Comparison of ENCODE assay signal across 8 cellular contexts in genomic region chr11:849951-850776, GRCh38. TPM values are rescaled to one million over a fixed set of nuclear protein-coding genes. Genes with fewer than 3 reads are reported as not detected.
DNase-seq lines count a peak whose midpoint lies in the region; ATAC-seq and TF ChIP-seq lines count a peak whose summit lies in the region.

No MANE protein-coding gene starts in this region.

- ATAC-seq in GM21717 (IDR thresholded peaks at IDR 0.05; ENCODE audit: unreplicated experiment) = no peak

- DNase-seq in CD14-positive monocyte (ENCODE audit: low spot score) = no peak
- DNase-seq in endodermal cell = peak; percentile 74
- DNase-seq in osteocyte (ENCODE audit: extremely low spot score, unreplicated experiment) = no peak
- DNase-seq in OCI-M2 (lab: John Stamatoyannopoulos, UW; ENCODE audit: unreplicated experiment) = no peak
- no peak for DNase-seq in NCI-H2081 treated with DMSO at 0.1 percent for 48 hours (lab: John Stamatoyannopoulos, UW)
- DNase-seq in G401 (ENCODE audit: low spot score) = no peak

- H3K36me3 Mint-ChIP-seq in CD14-positive monocyte (peaks cover 2 to 6% of the 10 kb centered on the region in 2 donors), endodermal cell (ENCODE audit: low read depth) (no peaks in the 10 kb centered on the region), osteocyte (ENCODE audit: unreplicated experiment) (no peaks in the 10 kb centered on the region)

- H3K27me3 Mint-ChIP-seq in CD14-positive monocyte (ENCODE audit: low read depth in 3 of 3) (peaks cover 12 to 35% (median 26%) of the 10 kb centered on the region in 3 donors), endodermal cell (ENCODE audit: insufficient read depth) (peaks cover 7% of the 10 kb centered on the region), osteocyte (ENCODE audit: unreplicated experiment) (no peaks in the 10 kb centered on the region)

- peaks cover 0 to 3% (median 0%) of the 10 kb centered on the region in 7 donors for H3K9me3 Mint-ChIP-seq in CD14-positive monocyte
- no peaks in the 10 kb centered on the region for H3K9me3 Mint-ChIP-seq in endodermal cell
- H3K9me3 Mint-ChIP-seq in osteocyte (ENCODE audit: unreplicated experiment) = no peaks in the 10 kb centered on the region

- TF ChIP-seq CTCF in CD14-positive monocyte (IDR thresholded peaks at IDR 0.05) = no peak
- no peak for TF ChIP-seq CTCF in endodermal cell (conservative IDR thresholded peaks at IDR 0.05)
- no peak for TF ChIP-seq CTCF in osteocyte (IDR thresholded peaks at IDR 0.05)

- H3K4me1 ChIP-seq in HUES64 (ENCODE audit: insufficient read depth, low read length) (peaks cover 22% of the 10 kb centered on the region), endodermal cell (ENCODE audit: control insufficient read depth, insufficient read depth, low read length) (peaks cover 20% of the 10 kb centered on the region)

- H3K9me3 ChIP-seq in HUES64 (ENCODE audit: insufficient read depth, low read depth, low read length) (no peaks in the 10 kb centered on the region), endodermal cell (ENCODE audit: control insufficient read depth, low read length) (no peaks in the 10 kb centered on the region)

- H3K27ac ChIP-seq in HUES64 (ENCODE audit: low read depth, low read length) = no peak overlapping the region
- H3K27ac ChIP-seq in endodermal cell (ENCODE audit: low read depth, low read length) = no peak overlapping the region

- H3K36me3 ChIP-seq in HUES64 (ENCODE audit: insufficient read depth, low read length) = no peaks in the 10 kb centered on the region
- H3K36me3 ChIP-seq in endodermal cell (ENCODE audit: control insufficient read depth, insufficient read depth, low read length) = no peaks in the 10 kb centered on the region

- H3K27ac Mint-ChIP-seq in CD14-positive monocyte (no peak overlapping the region), endodermal cell (no peak overlapping the region), osteocyte (ENCODE audit: unreplicated experiment) (no peak overlapping the region)

- WGBS in HUES64 = 1% methylated on average over 97 of the region's 97 CpGs
- WGBS in endodermal cell (ENCODE audit: insufficient coverage in 1 of 2, insufficient read length in 1 of 2), 2 experiments = 2 to 3% methylated on average over 44 to 97 of the region's 97 CpGs

- H3K4me3 ChIP-seq in HUES64 (ENCODE audit: low read length) (peak overlapping the region; percentile 67), endodermal cell (ENCODE audit: low read length) (peak overlapping the region; percentile 69)

- H3K27me3 ChIP-seq in HUES64 (ENCODE audit: insufficient read depth, low read length) (peaks cover 20% of the 10 kb centered on the region), endodermal cell (ENCODE audit: control insufficient read depth, insufficient read depth, low read length, poor library complexity, severe bottlenecking) (no peaks in the 10 kb centered on the region)

- H3K9ac ChIP-seq in HUES64 (ENCODE audit: low read depth, low read length) = peak overlapping the region; percentile 55; the same call in 1 of the 2 replicates
- H3K9ac ChIP-seq in endodermal cell (ENCODE audit: extremely low read depth, low read length, poor library complexity, severe bottlenecking) = peak overlapping the region; percentile 11

- intact Hi-C loops in CD14-positive monocyte (cut with micrococcal nuclease) = loop anchor here (2.0 to 5.0 kb wide), 4 partner anchors 67 to 201 kb away; partner anchors contain the start of gene AP2A2 (in 1 of the 2)

- H3K4me3 Mint-ChIP-seq in CD14-positive monocyte (peak overlapping the region; percentile 12 to 75), endodermal cell (peak overlapping the region; percentile 53), osteocyte (ENCODE audit: unreplicated experiment) (peak overlapping the region; percentile 62)

- peaks cover 19% of the 10 kb centered on the region for H3K4me1 Mint-ChIP-seq in CD14-positive monocyte
- H3K4me1 Mint-ChIP-seq in endodermal cell = peaks cover 4% of the 10 kb centered on the region
- H3K4me1 Mint-ChIP-seq in osteocyte (ENCODE audit: unreplicated experiment) = peaks cover 39% of the 10 kb centered on the region

- in situ Hi-C loops in G401 (cut with HindIII; ENCODE audit: low sequenced_read_pairs) = no loop called here

RNA-seq across cellular contexts. Expression of gene TSPAN4, which starts 7.5 kb away (rescaled TPM):
- polyA plus RNA-seq in CD14-positive monocyte = 10 to 100 TPM; 52.6 to 75.5 TPM
- polyA plus RNA-seq in HUES64 (2013, experiment 1 of 2) = 46.6 TPM
- 46.0 TPM for polyA plus RNA-seq in HUES64 (2013, experiment 2 of 2)
- total RNA-seq in endodermal cell (10 to 100 TPM; 56.8 to 71.1 TPM), osteocyte (163 and 175 TPM in 2 replicates)
- 51.9 TPM for polyA plus RNA-seq in endodermal cell (2013, experiment 1 of 2)
- polyA plus RNA-seq in endodermal cell (2013, experiment 2 of 2) = 47.2 TPM
- total RNA-seq in G401 (2014; rRNA removed; shearing (Covaris generic)) = 182 and 224 TPM in 2 replicates

RNA-seq across cellular contexts. Expression of gene POLR2L, which starts 7.8 kb away (rescaled TPM):
- 100 to 1,000 TPM; 110 to 133 TPM for polyA plus RNA-seq in CD14-positive monocyte
- polyA plus RNA-seq in HUES64 (2013, experiment 1 of 2) = 137 TPM
- polyA plus RNA-seq in HUES64 (2013, experiment 2 of 2) = 140 TPM
- 100 to 1,000 TPM; 139 to 148 TPM for total RNA-seq in endodermal cell
- polyA plus RNA-seq in endodermal cell (2013, experiment 1 of 2) = 111 TPM
- polyA plus RNA-seq in endodermal cell (2013, experiment 2 of 2) = 114 TPM
- total RNA-seq in osteocyte = 170 and 193 TPM in 2 replicates
- total RNA-seq in G401 (2014; rRNA removed; shearing (Covaris generic)) = 139 and 191 TPM in 2 replicates

RNA-seq across cellular contexts. Expression of gene CD151, which starts 17.4 kb away (rescaled TPM):
- polyA plus RNA-seq in CD14-positive monocyte = 10 to 100 TPM; 18.1 to 57.4 TPM
- polyA plus RNA-seq in HUES64 (2013, experiment 1 of 2) = 65.1 TPM
- 87.2 TPM for polyA plus RNA-seq in HUES64 (2013, experiment 2 of 2)
- total RNA-seq in endodermal cell (100 to 1,000 TPM; 139 to 165 TPM), osteocyte (377 and 379 TPM in 2 replicates)
- 153 TPM for polyA plus RNA-seq in endodermal cell (2013, experiment 1 of 2)
- 149 TPM for polyA plus RNA-seq in endodermal cell (2013, experiment 2 of 2)
- 179 and 226 TPM in 2 replicates for total RNA-seq in G401 (2014; rRNA removed; shearing (Covaris generic))

RNA-seq across cellular contexts. Expression of gene CRACR2B, which starts 22.4 kb away (rescaled TPM):
- polyA plus RNA-seq in CD14-positive monocyte = 1 to 10 TPM; 1.0 to 1.4 TPM
- 7.4 TPM for polyA plus RNA-seq in HUES64 (2013, experiment 1 of 2)
- polyA plus RNA-seq in HUES64 (2013, experiment 2 of 2) = 10.2 TPM
- total RNA-seq in endodermal cell (10 to 100 TPM; 22.3 to 28.1 TPM), osteocyte (3.9 and 4.2 TPM in 2 replicates)
- 9.0 TPM for polyA plus RNA-seq in endodermal cell (2013, experiment 1 of 2)
- polyA plus RNA-seq in endodermal cell (2013, experiment 2 of 2) = 6.2 TPM
- 28.3 and 47.8 TPM in 2 replicates for total RNA-seq in G401 (2014; rRNA removed; shearing (Covaris generic))

RNA-seq across cellular contexts. Expression of gene PNPLA2, which starts 31.4 kb away (rescaled TPM):
- 10 to 100 TPM; 26.8 to 35.0 TPM for polyA plus RNA-seq in CD14-positive monocyte
- polyA plus RNA-seq in HUES64 (2013, experiment 1 of 2) = 21.5 TPM
- polyA plus RNA-seq in HUES64 (2013, experiment 2 of 2) = 23.5 TPM
- total RNA-seq in endodermal cell = 10 to 100 TPM; 77.0 to 77.6 TPM
- 35.9 TPM for polyA plus RNA-seq in endodermal cell (2013, experiment 1 of 2)
- 30.1 TPM for polyA plus RNA-seq in endodermal cell (2013, experiment 2 of 2)
- 83.8 and 96.4 TPM in 2 replicates for total RNA-seq in osteocyte
- 8.2 and 10.3 TPM in 2 replicates for total RNA-seq in G401 (2014; rRNA removed; shearing (Covaris generic))
